Comparison of ENCODE assay signal across 1 cellular context in genomic region chr6:31898200-31899011, GRCh38.
TF ChIP-seq lines count a peak whose summit lies in the region.

No MANE protein-coding gene starts in this region.

TF ChIP-seq in IMR-90, 13 proteins besides CTCF, POLR2A, EP300 and RAD21 (continued from another document):
- TF ChIP-seq ELK1 (IDR thresholded peaks at IDR 0.05; ENCODE audit: borderline replicate concordance, low read depth, low read length) = no peak
- no peak for TF ChIP-seq CHD1 (IDR thresholded peaks at IDR 0.05; ENCODE audit: low read depth, low read length)
- TF ChIP-seq MAFK (IDR thresholded peaks at IDR 0.05; ENCODE audit: low read depth, low read length) = no peak
- no peak for TF ChIP-seq USF2 (IDR thresholded peaks at IDR 0.05; ENCODE audit: low read depth, low read length)
